Comparison of ENCODE assay signal across 23 cellular contexts in the genomic region with DNA sequence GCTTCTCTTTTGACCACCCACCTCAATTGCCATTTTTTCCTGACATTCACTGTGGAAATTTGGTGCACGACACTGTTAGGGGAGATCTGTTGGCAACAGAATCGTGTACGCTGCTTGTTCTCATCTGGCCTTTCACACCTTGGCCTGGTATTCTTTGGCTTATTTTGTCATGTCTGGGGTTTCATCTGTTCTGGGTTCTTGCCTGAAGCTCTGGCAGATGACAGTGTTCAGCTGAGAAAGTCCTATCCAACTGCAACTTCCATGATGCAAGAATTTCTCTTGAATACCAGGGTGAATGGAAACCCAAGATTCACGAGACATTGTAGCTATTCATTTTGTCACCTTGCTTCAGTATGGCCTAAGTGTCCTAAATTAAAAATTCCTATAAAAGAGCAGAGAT.
"Had no signal": no experiment of that assay in that cellular context is flagged by ENCODE, and none has a peak within 500 bp of the region (broad histone marks: within the 10 kb centered on the region; RNA-seq: fewer than 3 reads in every experiment).

No MANE protein-coding gene starts in this region.

- ATAC-seq: effector memory CD8-positive, alpha-beta T cell; esophagus mucosa; foreskin keratinocyte; gastroesophageal sphincter; heart left ventricle; heart right ventricle had no signal

- H3K27me3 ChIP-seq: colonic mucosa, dorsolateral prefrontal cortex, esophagus muscularis mucosa, esophagus squamous epithelium, foreskin keratinocyte, gastroesophageal sphincter, heart left ventricle, heart right ventricle had no signal

- H3K4me1 ChIP-seq: colonic mucosa, esophagus muscularis mucosa, esophagus squamous epithelium, foreskin keratinocyte, gastroesophageal sphincter, heart left ventricle, heart right ventricle had no signal

- H3K36me3 ChIP-seq: colonic mucosa, esophagus muscularis mucosa, esophagus squamous epithelium, gastroesophageal sphincter, heart left ventricle, heart right ventricle had no signal

- H3K4me3 ChIP-seq: colonic mucosa, coronary artery, dorsolateral prefrontal cortex, esophagus muscularis mucosa, esophagus squamous epithelium, gastroesophageal sphincter, heart left ventricle, heart right ventricle had no signal

- H3K27ac ChIP-seq: colonic mucosa, coronary artery, dorsolateral prefrontal cortex, epithelial cell of prostate, esophagus muscularis mucosa, esophagus squamous epithelium, foreskin keratinocyte, gastroesophageal sphincter, heart left ventricle, heart right ventricle had no signal

- DNase-seq: colonic mucosa; cortex of kidney; dermis blood vessel endothelial cell; dorsolateral prefrontal cortex; effector CD4-positive, alpha-beta T cell; effector CD8-positive, alpha-beta T cell; effector memory CD4-positive, alpha-beta T cell; effector memory CD8-positive, alpha-beta T cell; endodermal cell; erythroblast; esophagus squamous epithelium; foreskin fibroblast; foreskin keratinocyte; foreskin melanocyte; glutamatergic neuron; head of caudate nucleus; heart left ventricle; heart right ventricle had no signal

- H3K9me3 ChIP-seq: colonic mucosa, esophagus muscularis mucosa, esophagus squamous epithelium, gastroesophageal sphincter had no signal
